7 cellular contexts compared by ENCODE assay signal in genomic region chr7:49074538-49074937, GRCh38.
"Had no signal": no experiment of that assay in that cellular context is flagged by ENCODE, and none has a peak within 500 bp of the region (broad histone marks: within the 10 kb centered on the region; RNA-seq: fewer than 3 reads in every experiment).

No MANE protein-coding gene starts in this region.

- H3K9ac ChIP-seq: KMS-11 had no signal

- FAIRE-seq: HTR-8/SVneo, K562 had no signal

- H3K27ac ChIP-seq: HL-60, KMS-11 had no signal

- H3K4me3 ChIP-seq: K562 had no signal

- DNase-seq: IMR-90, KBM-7, KG1 had no signal

- ATAC-seq: K562 had no signal

- H3K4me2 ChIP-seq: KMS-11 had no signal
